25 cellular contexts compared by ENCODE assay signal in genomic region chr1:4066860-4067599, GRCh38.
"Had no signal": no experiment of that assay in that cellular context is flagged by ENCODE, and none has a peak within 500 bp of the region (broad histone marks: within the 10 kb centered on the region; RNA-seq: fewer than 3 reads in every experiment).

No MANE protein-coding gene starts in this region.

- H3K4me3 ChIP-seq: colonic mucosa, esophagus squamous epithelium, gastrocnemius medialis, heart right ventricle, left lung, lower lobe of right lung had no signal

- H3K36me3 ChIP-seq: colonic mucosa, esophagus squamous epithelium, gastrocnemius medialis, heart right ventricle, left lung, lower lobe of right lung had no signal

- H3K4me1 ChIP-seq: colonic mucosa, esophagus squamous epithelium, gastrocnemius medialis, heart right ventricle, left lung, lower lobe of right lung had no signal

- DNase-seq: colonic mucosa; cortex of kidney; effector CD8-positive, alpha-beta T cell; effector memory CD8-positive, alpha-beta T cell; endodermal cell; erythroblast; esophagus squamous epithelium; foreskin fibroblast; foreskin melanocyte; gastrocnemius medialis; glutamatergic neuron; heart right ventricle; hippocampal formation; left cardiac atrium; left lung; lower lobe of right lung; mesendoderm; midbrain; naive thymus-derived CD4-positive, alpha-beta T cell had no signal

- FAIRE-seq: endometrium, islet of Langerhans, keratinocyte had no signal

- H3K27ac ChIP-seq: colonic mucosa, epithelial cell of prostate, esophagus squamous epithelium, gastrocnemius medialis, heart right ventricle, left lung, lower lobe of right lung had no signal

- ATAC-seq: effector memory CD8-positive, alpha-beta T cell; esophagus mucosa; gastrocnemius medialis; heart right ventricle; left cardiac atrium; left lung; left ventricle myocardium superior; lower lobe of right lung; naive thymus-derived CD4-positive, alpha-beta T cell had no signal

- H3K27me3 ChIP-seq: colonic mucosa, gastrocnemius medialis had no signal

- H3K9me3 ChIP-seq: colonic mucosa, gastrocnemius medialis, heart right ventricle, left lung, lower lobe of right lung had no signal
